ENCODE assay signal across 15 cellular contexts in the genomic region with DNA sequence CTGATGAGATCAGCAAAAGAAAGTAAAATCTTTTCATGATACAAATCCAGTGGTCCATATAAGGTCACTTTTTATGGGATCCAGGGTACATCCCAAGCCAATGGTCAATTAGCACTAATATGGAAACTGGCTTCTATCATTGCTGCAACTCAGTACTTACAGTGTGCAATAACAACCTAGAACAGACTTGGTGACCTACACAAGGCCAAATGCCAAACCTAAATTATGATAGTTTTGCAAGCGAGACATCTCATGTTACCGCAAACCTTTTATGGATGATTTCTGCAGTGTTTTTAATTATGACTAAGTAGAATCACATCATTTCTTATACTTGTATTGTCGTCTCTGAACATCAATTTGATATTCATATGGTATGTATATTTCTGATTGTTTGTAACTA.
A peak's percentile ranks its signal among the peaks of the same experiment; 100 is the strongest.
DNase-seq lines count a peak whose midpoint lies in the region; TF ChIP-seq lines count a peak whose summit lies in the region.
"Had no signal": no experiment of that assay in that cellular context is flagged by ENCODE, and none has a peak within 500 bp of the region (broad histone marks: within the 10 kb centered on the region; RNA-seq: fewer than 3 reads in every experiment).

No MANE protein-coding gene starts in this region.

- TF ChIP-seq POLR2A in esophagus muscularis mucosa (IDR thresholded peaks at IDR 0.05; ENCODE audit: low read depth): no peak

- H3K36me3 ChIP-seq in esophagus muscularis mucosa: no peaks in the 10 kb centered on the region
- H3K36me3 ChIP-seq: SJCRH30 had no signal

- intact Hi-C loops in esophagus muscularis mucosa (cut with DNase I): no loop called here

- no peak for TF ChIP-seq CTCF in AG09309 (IDR thresholded peaks at IDR 0.05; ENCODE audit: control insufficient read depth, insufficient read depth, low read depth, low read length, missing control alignments)
- no peak for TF ChIP-seq CTCF in esophagus muscularis mucosa (IDR thresholded peaks at IDR 0.05)

- no peaks in the 10 kb centered on the region for H3K27me3 ChIP-seq in esophagus muscularis mucosa
- H3K27me3 ChIP-seq: SJCRH30 had no signal

- TF ChIP-seq EP300 in esophagus muscularis mucosa (IDR thresholded peaks at IDR 0.05): no peak

- DNase-seq in AG09309 (ENCODE audit: low read depth) (peak; percentile 85), GM04504 (ENCODE audit: low read depth) (peak; percentile 47), dedifferentiated amniotic fluid mesenchymal stem cell (ENCODE audit: extremely low spot score) (peak; percentile 80), iris pigment epithelial cell (ENCODE audit: low read depth) (peak; percentile 10), esophagus muscularis mucosa (ENCODE audit: extremely low spot score) (no peak), SIG-M5 treated with dmso at 0.1 percent for 504 hours (lab: John Stamatoyannopoulos, UW; ENCODE audit: unreplicated experiment) (no peak)
- no peak for DNase-seq in activated CD4-positive, alpha-beta T cell treated with anti-CD3 and anti-CD28 coated beads for 48 hours
- DNase-seq: CD4-positive, alpha-beta memory T cell; DMS79; NCI-H1092 treated with DMSO at 0.1 percent for 48 hours; NCI-H526 treated with DMSO at 0.1 percent for 48 hours; SJCRH30 had no signal

- WGBS in esophagus muscularis mucosa: 86% methylated on average over 3 of the region's 3 CpGs

- no peaks in the 10 kb centered on the region for H3K9me3 ChIP-seq in esophagus muscularis mucosa
- H3K9me3 ChIP-seq: A549, SJCRH30 had no signal

- H3K4me3 ChIP-seq in AG09309 (ENCODE audit: control insufficient read depth, low read depth, low read length) (no peak overlapping the region), esophagus muscularis mucosa (no peak overlapping the region)
- H3K4me3 ChIP-seq: A549, SJCRH30 had no signal

- H3K27ac ChIP-seq in esophagus muscularis mucosa (replicated peaks in 1 of 4): no peak overlapping the region
- H3K27ac ChIP-seq: A549, KMS-11, RWPE1, SJCRH30 had no signal

- H3K4me1 ChIP-seq in esophagus muscularis mucosa: no peaks in the 10 kb centered on the region
- H3K4me1 ChIP-seq: A549, SJCRH30 had no signal

Comparison
In these comparisons a context has a peak if more than half of its experiments do, and no peak if none do; other contexts are left out.
1. DNase-seq: peak in AG09309 (single experiment), GM04504 (single experiment), dedifferentiated amniotic fluid mesenchymal stem cell (single experiment) and iris pigment epithelial cell (single experiment); none in esophagus muscularis mucosa (single experiment), SIG-M5 treated with dmso at 0.1 percent for 504 hours (single experiment) and activated CD4-positive, alpha-beta T cell treated with anti-CD3 and anti-CD28 coated beads for 48 hours (single experiment).